18 cellular contexts compared by ENCODE assay signal in the genomic region with DNA sequence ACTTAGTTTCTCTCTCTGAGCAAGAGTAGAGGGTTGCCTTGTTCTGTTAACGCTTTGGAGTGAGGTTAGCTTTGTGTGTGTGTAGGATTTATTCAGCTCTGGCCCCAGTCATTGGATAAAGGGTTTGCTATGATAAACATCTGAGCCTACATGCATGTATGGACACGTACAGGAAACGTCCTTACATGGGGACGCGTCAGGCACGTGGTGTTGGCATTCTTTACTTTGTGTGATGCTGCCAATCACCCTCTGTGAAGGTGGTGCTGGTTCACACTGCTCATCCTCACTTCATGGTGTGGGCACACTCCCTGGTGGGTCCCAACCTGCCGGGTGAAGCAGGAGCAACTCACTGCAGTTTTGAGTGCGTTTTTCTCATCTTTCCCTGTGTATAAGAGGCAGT. TPM values are rescaled to one million over a fixed set of nuclear protein-coding genes. Genes with fewer than 3 reads are reported as not detected.
A peak's percentile ranks its signal among the peaks of the same experiment; 100 is the strongest.
DNase-seq lines count a peak whose midpoint lies in the region; ATAC-seq and TF ChIP-seq lines count a peak whose summit lies in the region.
"Had no signal": no experiment of that assay in that cellular context is flagged by ENCODE, and none has a peak within 500 bp of the region (broad histone marks: within the 10 kb centered on the region; RNA-seq: fewer than 3 reads in every experiment).

No MANE protein-coding gene starts in this region.

- DNase-seq in DMS153 (lab: John Stamatoyannopoulos, UW) (peak; percentile 95), NCI-H1105 (lab: John Stamatoyannopoulos, UW) (peak; percentile 78), RWPE2 (ENCODE audit: low spot score) (peak; percentile 71), right lobe of liver (peak in 2 of 3 donors; percentile 21 to 31), foreskin fibroblast (no peak)
- DNase-seq: activated CD8-positive, alpha-beta T cell treated with anti-CD3 and anti-CD28 coated beads, Interleukin-2, amount 10 ng/mL, durations not matched to agents 7 days and 5 days; anterior cingulate cortex; hypothalamus; left cardiac atrium; NCI-H1048; retina; stimulated activated CD4-positive, alpha-beta T cell treated with anti-CD3 and anti-CD28 coated beads, Interleukin-1b, Interleukin-23, amount 100 ng/mL, for 48 hours had no signal

- H3K4me3 ChIP-seq in RWPE2 (ENCODE audit: severe bottlenecking): no peak overlapping the region
- H3K4me3 ChIP-seq in right lobe of liver: no peak overlapping the region
- H3K4me3 ChIP-seq in foreskin fibroblast (ENCODE audit: low read depth in 1 of 2, low read length in 2 of 2): no peak overlapping the region
- H3K4me3 ChIP-seq: thoracic aorta had no signal

- H3K36me3 ChIP-seq in RWPE2 (ENCODE audit: low read depth) (no peaks in the 10 kb centered on the region), right lobe of liver (no peaks in the 10 kb centered on the region)
- H3K36me3 ChIP-seq: thoracic aorta had no signal

- no peaks in the 10 kb centered on the region for H3K9me3 ChIP-seq in RWPE2 (ENCODE audit: severe bottlenecking)
- no peaks in the 10 kb centered on the region for H3K9me3 ChIP-seq in right lobe of liver
- H3K9me3 ChIP-seq: thoracic aorta had no signal

- TF ChIP-seq CTCF in RWPE2 (IDR thresholded peaks at IDR 0.05; ENCODE audit: poor library complexity, severe bottlenecking) (no peak), right lobe of liver (IDR thresholded peaks at IDR 0.05) (no peak), foreskin fibroblast (IDR thresholded peaks at IDR 0.05; ENCODE audit: low read depth, low read length) (no peak)

- no peak for TF ChIP-seq POLR2A in right lobe of liver (IDR thresholded peaks at IDR 0.05)

- intact Hi-C loops in right lobe of liver (cut with DNase I): loop anchor here in 1 of 2 donors (5.0 kb wide), 1 partner anchor 82 kb away; no protein-coding TSS in a partner anchor

- H3K27me3 ChIP-seq in RWPE2 (ENCODE audit: insufficient read depth, poor library complexity, severe bottlenecking) (no peaks in the 10 kb centered on the region), right lobe of liver (no peaks in the 10 kb centered on the region)

- peaks cover 57% of the 10 kb centered on the region for H3K4me1 ChIP-seq in RWPE2 (ENCODE audit: insufficient read depth, poor library complexity, severe bottlenecking)
- no peaks in the 10 kb centered on the region for H3K4me1 ChIP-seq in right lobe of liver

- peak; percentile 66 for ATAC-seq in RWPE2 (ENCODE audit: low read depth)
- ATAC-seq in right lobe of liver: no peak
- no peak for ATAC-seq in HG02623 (IDR thresholded peaks at IDR 0.05; ENCODE audit: unreplicated experiment)
- ATAC-seq in HG02970 (IDR thresholded peaks at IDR 0.05; ENCODE audit: low FRiP score, unreplicated experiment): no peak
- no peak for ATAC-seq in GM18519 (IDR thresholded peaks at IDR 0.05; ENCODE audit: low FRiP score, unreplicated experiment)
- ATAC-seq: activated CD8-positive, alpha-beta T cell treated with anti-CD3 and anti-CD28 coated beads, Interleukin-2, amount 10 ng/mL, durations not matched to agents 7 days and 5 days; left cardiac atrium had no signal

- 63% methylated on average over 7 of the region's 8 CpGs for WGBS in right lobe of liver (ENCODE audit: insufficient coverage, low coverage, low lambda C conversion rate, missing lambda C conversion rate)

- peak overlapping the region; percentile 32 for H3K27ac ChIP-seq in RWPE2 (ENCODE audit: poor library complexity, severe bottlenecking)
- H3K27ac ChIP-seq in right lobe of liver: no peak overlapping the region
- H3K27ac ChIP-seq: thoracic aorta had no signal

RNA-seq across cellular contexts. Expression of a gene that starts 53.4 kb away (rescaled TPM):
- total RNA-seq in right lobe of liver: 10 to 100 TPM in 2 of 6 experiments, 1 to 10 TPM in 4; 3.9 to 21.5 (median 9.2) TPM
- total RNA-seq: myocyte, SK-MEL-5 had no signal

Comparison
In these comparisons a context has a peak if more than half of its experiments do, and no peak if none do; other contexts are left out.
1. DNase-seq: peak in DMS153 (single experiment), NCI-H1105 (single experiment), RWPE2 (single experiment) and right lobe of liver (2 of 3); none in foreskin fibroblast (0 of 2).